ENCODE assay signal across 1 cellular context in the genomic region with DNA sequence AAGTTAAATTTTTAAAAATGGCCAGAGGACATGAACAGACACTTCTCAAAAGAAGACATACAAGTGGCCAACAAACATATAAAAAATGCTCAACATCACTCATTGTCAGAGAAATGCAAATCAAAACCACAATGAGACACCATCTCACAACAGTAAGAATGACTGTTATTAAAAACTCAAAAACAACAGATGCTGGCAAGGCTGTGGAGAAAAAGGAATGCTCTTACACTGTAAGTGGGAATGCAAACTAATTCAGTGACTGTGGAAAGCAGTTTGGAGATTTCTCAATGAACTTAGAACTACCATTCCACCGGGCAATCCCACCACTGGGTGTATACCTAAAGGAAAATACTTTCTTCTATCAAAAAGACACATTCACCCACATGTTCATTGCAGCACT.
TF ChIP-seq lines count a peak whose summit lies in the region.

No MANE protein-coding gene starts in this region.

TF ChIP-seq in SK-N-SH treated with all-trans-retinoic acid at 6 μM for 48 hours, 23 proteins besides CTCF, POLR2A, EP300 and RAD21 (continued from another document):
- TF ChIP-seq, protein P1, sequence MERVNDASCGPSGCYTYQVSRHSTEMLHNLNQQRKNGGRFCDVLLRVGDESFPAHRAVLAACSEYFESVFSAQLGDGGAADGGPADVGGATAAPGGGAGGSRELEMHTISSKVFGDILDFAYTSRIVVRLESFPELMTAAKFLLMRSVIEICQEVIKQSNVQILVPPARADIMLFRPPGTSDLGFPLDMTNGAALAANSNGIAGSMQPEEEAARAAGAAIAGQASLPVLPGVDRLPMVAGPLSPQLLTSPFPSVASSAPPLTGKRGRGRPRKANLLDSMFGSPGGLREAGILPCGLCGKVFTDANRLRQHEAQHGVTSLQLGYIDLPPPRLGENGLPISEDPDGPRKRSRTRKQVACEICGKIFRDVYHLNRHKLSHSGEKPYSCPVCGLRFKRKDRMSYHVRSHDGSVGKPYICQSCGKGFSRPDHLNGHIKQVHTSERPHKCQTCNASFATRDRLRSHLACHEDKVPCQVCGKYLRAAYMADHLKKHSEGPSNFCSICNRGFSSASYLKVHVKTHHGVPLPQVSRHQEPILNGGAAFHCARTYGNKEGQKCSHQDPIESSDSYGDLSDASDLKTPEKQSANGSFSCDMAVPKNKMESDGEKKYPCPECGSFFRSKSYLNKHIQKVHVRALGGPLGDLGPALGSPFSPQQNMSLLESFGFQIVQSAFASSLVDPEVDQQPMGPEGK (CRISPR knock-in tag; IDR thresholded peaks at IDR 0.05; ENCODE audit: borderline replicate concordance), result no peak
